Comparison of ENCODE assay signal across 21 cellular contexts in the genomic region with DNA sequence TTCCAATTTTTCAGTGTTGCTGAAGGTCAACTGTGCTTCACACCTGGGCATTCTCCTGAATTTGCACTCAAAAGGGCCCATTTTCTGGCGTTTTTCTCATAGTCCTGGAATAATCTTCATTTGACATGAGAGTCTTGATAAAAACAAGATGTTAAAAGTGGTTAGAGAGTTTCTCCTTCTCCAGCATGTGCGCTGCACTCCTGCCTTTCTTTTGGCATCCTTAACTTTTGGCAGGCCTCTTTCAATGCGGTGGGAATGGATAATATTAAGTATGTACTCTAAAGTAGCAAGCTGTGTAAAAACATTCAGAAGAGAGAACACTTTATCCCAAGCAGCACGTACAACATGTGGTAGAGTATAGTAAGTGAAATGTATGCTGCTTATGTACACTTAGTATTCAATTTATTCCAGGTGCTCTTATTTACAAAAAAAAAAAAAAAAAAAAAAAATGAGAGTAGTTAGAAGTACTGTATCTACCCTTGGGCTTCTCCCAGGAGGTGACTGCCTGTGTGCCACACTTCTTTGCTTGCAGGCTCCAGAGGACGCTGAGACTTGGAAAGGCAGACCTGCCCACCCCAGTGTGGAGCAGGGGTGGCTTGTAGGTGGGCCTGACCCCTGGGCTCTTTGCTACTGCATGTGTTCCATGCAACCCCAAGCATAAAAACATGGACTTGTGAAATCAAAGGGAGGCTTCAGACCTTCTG. TPM values are rescaled to one million over a fixed set of nuclear protein-coding genes. Genes with fewer than 3 reads are reported as not detected.
DNase-seq lines count a peak whose midpoint lies in the region; ATAC-seq and TF ChIP-seq lines count a peak whose summit lies in the region.
"Had no signal": no experiment of that assay in that cellular context is flagged by ENCODE, and none has a peak within 500 bp of the region (broad histone marks: within the 10 kb centered on the region; RNA-seq: fewer than 3 reads in every experiment).

No MANE protein-coding gene starts in this region.

- H3K4me3 ChIP-seq in foreskin fibroblast (ENCODE audit: low read depth in 1 of 2, low read length in 2 of 2) (peak overlapping the region; percentile 91 to 92), skeletal muscle satellite cell (ENCODE audit: low read length) (peak overlapping the region; percentile 88)
- H3K4me3 ChIP-seq: BLaER1 treated with 17β-estradiol and CSF1 and Interleukin-3, amounts not matched to agents 10 nM and 100 nM had no signal

- DNase-seq in amniotic epithelial cell (ENCODE audit: low read depth) (peak; percentile 72), foreskin fibroblast (peak in 1 of 2 donors; percentile 65), RPMI8226 (no peak), midbrain (lab: John Stamatoyannopoulos, UW) (no peak)
- DNase-seq in stimulated activated naive CD8-positive, alpha-beta T cell treated with anti-CD3 and anti-CD28 coated beads, Interleukin-15, amount 100 ng/mL, for 72 hours, result no peak
- DNase-seq: activated CD4-positive, alpha-beta T cell treated with anti-CD3 and anti-CD28 coated beads for 1 hour; caudate nucleus; DMS79 treated with DMSO at 0.1 percent for 48 hours; hypothalamus; MM.1S; NCI-H2081 treated with DMSO at 0.1 percent for 48 hours; NCI-H82; nephron progenitor cell; stimulated activated naive B cell treated with anti-CD40 and anti-IgM and Interleukin-4, amounts not matched to agents 10 μg/mL and 1 μg/mL and 100 μg/mL, for 72 hours; T-helper 17 cell had no signal

- peak overlapping the region in 1 of 2 donors; percentile 57 for H3K27ac Mint-ChIP-seq in stimulated activated naive CD8-positive, alpha-beta T cell treated with anti-CD3 and anti-CD28 coated beads, Interleukin-15, amount 100 ng/mL, for 72 hours
- H3K27ac Mint-ChIP-seq: activated naive CD4-positive, alpha-beta T cell treated with anti-CD3 and anti-CD28 coated beads, Interleukin-2, amount 50 U/mL, for 72 hours; nephron progenitor cell; stimulated activated naive B cell treated with anti-CD40 and anti-IgM and Interleukin-4, amounts not matched to agents 10 μg/mL and 1 μg/mL and 100 μg/mL, for 72 hours; T-helper 17 cell had no signal

- peaks cover 68% of the 10 kb centered on the region for H3K27me3 Mint-ChIP-seq in stimulated activated naive CD8-positive, alpha-beta T cell treated with anti-CD3 and anti-CD28 coated beads, Interleukin-15, amount 100 ng/mL, for 72 hours

- H3K4me1 ChIP-seq in ES-I3 (ENCODE audit: insufficient read depth, low read length), result peaks cover 55% of the 10 kb centered on the region
- H3K4me1 ChIP-seq in skeletal muscle satellite cell (ENCODE audit: control insufficient read depth, insufficient read depth, low read length), result peaks cover 64% of the 10 kb centered on the region

- ATAC-seq in HG02884 (IDR thresholded peaks at IDR 0.05; ENCODE audit: unreplicated experiment), result no peak
- no peak for ATAC-seq in stimulated activated naive CD8-positive, alpha-beta T cell treated with anti-CD3 and anti-CD28 coated beads, Interleukin-15, amount 100 ng/mL, for 72 hours
- ATAC-seq: activated naive CD4-positive, alpha-beta T cell treated with anti-CD3 and anti-CD28 coated beads, Interleukin-2, amount 50 U/mL, for 72 hours; stimulated activated naive B cell treated with anti-CD40 and anti-IgM and Interleukin-4, amounts not matched to agents 10 μg/mL and 1 μg/mL and 100 μg/mL, for 72 hours; T-helper 17 cell had no signal

- no peak overlapping the region for H3K4me3 Mint-ChIP-seq in stimulated activated naive CD8-positive, alpha-beta T cell treated with anti-CD3 and anti-CD28 coated beads, Interleukin-15, amount 100 ng/mL, for 72 hours
- H3K4me3 Mint-ChIP-seq: nephron progenitor cell; stimulated activated naive B cell treated with anti-CD40 and anti-IgM and Interleukin-4, amounts not matched to agents 10 μg/mL and 1 μg/mL and 100 μg/mL, for 72 hours; T-helper 17 cell had no signal

- H3K9me3 ChIP-seq in ES-I3 (ENCODE audit: control insufficient read depth, insufficient read depth, low read length) (no peaks in the 10 kb centered on the region), skeletal muscle satellite cell (replicated peaks; ENCODE audit: low read length) (no peaks in the 10 kb centered on the region)

- peaks cover 15% of the 10 kb centered on the region for H3K4me1 Mint-ChIP-seq in stimulated activated naive CD8-positive, alpha-beta T cell treated with anti-CD3 and anti-CD28 coated beads, Interleukin-15, amount 100 ng/mL, for 72 hours

- peaks cover 27% of the 10 kb centered on the region for H3K36me3 ChIP-seq in ES-I3 (ENCODE audit: insufficient read depth, low read length)
- peaks cover 17% of the 10 kb centered on the region for H3K36me3 ChIP-seq in skeletal muscle satellite cell (ENCODE audit: insufficient read depth, low read length)
- H3K36me3 ChIP-seq: BLaER1 treated with 17β-estradiol and CSF1 and Interleukin-3, amounts not matched to agents 10 nM and 100 nM had no signal

- peak overlapping the region; percentile 84 for H3K4me2 ChIP-seq in skeletal muscle satellite cell (ENCODE audit: low read length)
- H3K4me2 ChIP-seq: BLaER1 treated with 17β-estradiol and CSF1 and Interleukin-3, amounts not matched to agents 10 nM and 100 nM had no signal

- no peaks in the 10 kb centered on the region for H3K9me3 Mint-ChIP-seq in stimulated activated naive CD8-positive, alpha-beta T cell treated with anti-CD3 and anti-CD28 coated beads, Interleukin-15, amount 100 ng/mL, for 72 hours
- H3K9me3 Mint-ChIP-seq: activated naive CD4-positive, alpha-beta T cell treated with anti-CD3 and anti-CD28 coated beads, Interleukin-2, amount 50 U/mL, for 72 hours; nephron progenitor cell; stimulated activated naive B cell treated with anti-CD40 and anti-IgM and Interleukin-4, amounts not matched to agents 10 μg/mL and 1 μg/mL and 100 μg/mL, for 72 hours had no signal

- TF ChIP-seq CTCF in foreskin fibroblast (IDR thresholded peaks at IDR 0.05; ENCODE audit: low read depth, low read length), result no peak

- H3K9ac ChIP-seq in ES-I3 (ENCODE audit: low read depth, low read length), result 0 out of 2 replicates have a peak overlapping the region, but pooled peaks have one; percentile 93
- H3K9ac ChIP-seq in skeletal muscle satellite cell (ENCODE audit: low read depth, low read length), result peak overlapping the region; percentile 13
- H3K9ac ChIP-seq: BLaER1 treated with 17β-estradiol and CSF1 and Interleukin-3, amounts not matched to agents 10 nM and 100 nM had no signal

- H3K27me3 ChIP-seq in skeletal muscle satellite cell (ENCODE audit: control insufficient read depth, insufficient read depth, low read length), result no peaks in the 10 kb centered on the region

RNA-seq across cellular contexts. Expression of gene FGF2, which starts 3.9 kb away (rescaled TPM):
- total RNA-seq in skeletal muscle satellite cell (2012; rRNA removed), result 26.9 and 53.0 TPM in 2 replicates
- total RNA-seq: HT-29 had no signal
